8 cellular contexts compared by ENCODE assay signal in genomic region chr17:77450742-77451270, GRCh38.
DNase-seq lines count a peak whose midpoint lies in the region; ATAC-seq and TF ChIP-seq lines count a peak whose summit lies in the region.

No MANE protein-coding gene starts in this region.

- H3K9me3 ChIP-seq in SK-N-SH = no peaks in the 10 kb centered on the region
- no peaks in the 10 kb centered on the region for H3K9me3 ChIP-seq in psoas muscle

- peaks cover 80% of the 10 kb centered on the region for H4K20me1 ChIP-seq in SK-N-SH (ENCODE audit: insufficient read depth)

- H3K9me2 ChIP-seq in SK-N-SH = no peaks in the 10 kb centered on the region

- POLR2A ChIA-PET in SK-N-SH (lab: Yijun Ruan, JAX) = interaction anchor here (1.2 to 2.1 kb wide), 5 partner anchors 16 to 76 kb away, joined by 4 to 11 read pairs (median 6); no protein-coding TSS in a partner anchor

- peaks cover 28 to 57% of the 10 kb centered on the region in 2 experiments for H3K4me1 ChIP-seq in SK-N-SH (ENCODE audit: control insufficient read depth in 1 of 2, insufficient read depth in 2 of 2, low read depth in 1 of 2, low read length in 1 of 2)
- peaks cover 40% of the 10 kb centered on the region for H3K4me1 ChIP-seq in psoas muscle

- peak overlapping the region; percentile 89 to 95 for H3K27ac ChIP-seq in SK-N-SH (ENCODE audit: low read depth in 2 of 2, low read length in 1 of 2)
- H3K27ac ChIP-seq in psoas muscle = peak overlapping the region; percentile 69

- CTCF ChIA-PET in SK-N-SH (lab: Yijun Ruan, JAX) = interaction anchor here (0.6 to 7.6 kb wide), 12 partner anchors 14 to 365 kb away, joined by 3 to 71 read pairs (median 5); no protein-coding TSS in a partner anchor

- peak overlapping the region; percentile 61 to 79 for H3K4me3 ChIP-seq in SK-N-SH (ENCODE audit: low read depth in 2 of 2, low read length in 1 of 2)
- peak overlapping the region; percentile 44 for H3K4me3 ChIP-seq in fibroblast of mammary gland (ENCODE audit: control insufficient read depth, low read depth, low read length)
- peak overlapping the region; percentile 67 for H3K4me3 ChIP-seq in psoas muscle

- ATAC-seq in psoas muscle (peak in 3 of 4 donors; percentile 8 to 21 (median 18)), GM18505 (IDR thresholded peaks at IDR 0.05; ENCODE audit: unreplicated experiment) (no peak), GM21390 (IDR thresholded peaks at IDR 0.05; ENCODE audit: unreplicated experiment) (no peak)

- H3K4me2 ChIP-seq in SK-N-SH = peak overlapping the region; percentile 99

- H3K27me3 ChIP-seq in SK-N-SH (ENCODE audit: insufficient read depth) (no peaks in the 10 kb centered on the region), psoas muscle (ENCODE audit: insufficient read depth in 3 of 3, low read length in 2 of 3) (no peaks in the 10 kb centered on the region)

- peaks cover 29% of the 10 kb centered on the region for H3F3A ChIP-seq in SK-N-SH (replicated peaks; ENCODE audit: insufficient read depth)

- H2AFZ ChIP-seq in SK-N-SH (ENCODE audit: low read depth) = no peak overlapping the region

- no peak for TF ChIP-seq RAD21 in SK-N-SH (IDR thresholded peaks at IDR 0.05; ENCODE audit: low read length)

- intact Hi-C loops in psoas muscle (cut with DNase I) = no loop called here

- H3K79me2 ChIP-seq in SK-N-SH (ENCODE audit: insufficient read depth) = peaks cover 100% of the 10 kb centered on the region

- TF ChIP-seq CTCF in SK-N-SH (IDR thresholded peaks at IDR 0.05) (no peak), fibroblast of mammary gland (conservative IDR thresholded peaks at IDR 0.05; ENCODE audit: control insufficient read depth, insufficient read depth, low read depth, low read length) (no peak), psoas muscle (IDR thresholded peaks at IDR 0.05) (no peak)

- H3K36me3 ChIP-seq in SK-N-SH (replicated peaks in 1 of 2; ENCODE audit: control insufficient read depth in 1 of 2, insufficient read depth in 2 of 2, low read length in 1 of 2) = peaks cover 3 to 8% of the 10 kb centered on the region in 2 experiments
- H3K36me3 ChIP-seq in psoas muscle (ENCODE audit: insufficient read depth in 1 of 2, low read depth in 1 of 2) = no peaks in the 10 kb centered on the region

- WGBS in SK-N-SH (ENCODE audit: low lambda C conversion rate) = 31% methylated on average over 11 of the region's 11 CpGs
- 31 to 37% (median 34%) methylated on average over 11 of the region's 11 CpGs for WGBS in psoas muscle, 3 donors

- H3K9ac ChIP-seq in SK-N-SH = peak overlapping the region; percentile 87

- no peak for TF ChIP-seq POLR2A in GM18505 (IDR thresholded peaks at IDR 0.05; ENCODE audit: borderline replicate concordance, extremely low read depth, insufficient read depth, insufficient read length)

- peak; percentile 63 for DNase-seq in ELF-1 (ENCODE audit: low read depth, low spot score)
- no peak for DNase-seq in SK-N-SH
- DNase-seq in fibroblast of mammary gland (ENCODE audit: low read depth) = no peak
- DNase-seq in psoas muscle = no peak
- DNase-seq in HuH-7 (ENCODE audit: low spot score) = no peak
- no peak for DNase-seq in NCI-H1436 (lab: John Stamatoyannopoulos, UW)

- no peak for TF ChIP-seq EP300 in SK-N-SH (IDR thresholded peaks at IDR 0.05; ENCODE audit: borderline replicate concordance in 1 of 2, low read depth in 1 of 2, low read length in 1 of 2)

TF ChIP-seq in SK-N-SH, 30 proteins besides CTCF, POLR2A, EP300 and RAD21:
- TF ChIP-seq FOXJ3 (CRISPR knock-in tag; IDR thresholded peaks at IDR 0.05) (0 out of 2 replicates have a peak, but pooled peaks have one; percentile 9), TEAD4 (IDR thresholded peaks at IDR 0.05; ENCODE audit: borderline replicate concordance, insufficient read depth) (no peak), FOSL2 (IDR thresholded peaks at IDR 0.05; ENCODE audit: borderline replicate concordance, low read depth) (0 out of 2 replicates have a peak, but pooled peaks have one; percentile 0), USF2 (IDR thresholded peaks at IDR 0.05; ENCODE audit: borderline replicate concordance, low read depth, low read length) (no peak)
TF ChIP-seq in SK-N-SH: peak in this region for 2.

Comparison
In these comparisons a context has a peak if more than half of its experiments do, and no peak if none do; other contexts are left out.
1. ATAC-seq: peak in psoas muscle (3 of 4); none in GM18505 (single experiment) and GM21390 (single experiment).
2. Peak in every context shown above with its lines, with median percentiles within 50 percentile points of each other: H3K4me3 ChIP-seq.